1 cellular context compared by ENCODE assay signal in genomic region chr20:45037050-45037449, GRCh38.
TF ChIP-seq lines count a peak whose summit lies in the region.

No MANE protein-coding gene starts in this region.

TF ChIP-seq in IMR-90, 13 proteins besides CTCF, POLR2A, EP300 and RAD21:
- TF ChIP-seq MAZ (IDR thresholded peaks at IDR 0.05; ENCODE audit: borderline replicate concordance, low read depth, low read length) (no peak), SMC3 (IDR thresholded peaks at IDR 0.05; ENCODE audit: low read depth, low read length) (no peak), FOS (IDR thresholded peaks at IDR 0.05; ENCODE audit: low read depth, low read length) (no peak), MAFK (IDR thresholded peaks at IDR 0.05; ENCODE audit: low read depth, low read length) (no peak), USF2 (IDR thresholded peaks at IDR 0.05; ENCODE audit: low read depth, low read length) (no peak), RCOR1 (IDR thresholded peaks at IDR 0.05; ENCODE audit: insufficient replicate concordance, low read length) (no peak), RFX5 (IDR thresholded peaks at IDR 0.05; ENCODE audit: low read depth, low read length) (no peak), CHD1 (IDR thresholded peaks at IDR 0.05; ENCODE audit: low read depth, low read length) (no peak), NFE2L2 (IDR thresholded peaks at IDR 0.05; ENCODE audit: low read depth, low read length) (no peak), CEBPB (IDR thresholded peaks at IDR 0.05; ENCODE audit: low read depth, low read length) (no peak), MXI1 (IDR thresholded peaks at IDR 0.05; ENCODE audit: borderline replicate concordance, low read depth, low read length) (no peak), ELK1 (IDR thresholded peaks at IDR 0.05; ENCODE audit: borderline replicate concordance, low read depth, low read length) (no peak), BHLHE40 (IDR thresholded peaks at IDR 0.05; ENCODE audit: low read depth, low read length) (no peak)
